15 cellular contexts compared by ENCODE assay signal in the genomic region with DNA sequence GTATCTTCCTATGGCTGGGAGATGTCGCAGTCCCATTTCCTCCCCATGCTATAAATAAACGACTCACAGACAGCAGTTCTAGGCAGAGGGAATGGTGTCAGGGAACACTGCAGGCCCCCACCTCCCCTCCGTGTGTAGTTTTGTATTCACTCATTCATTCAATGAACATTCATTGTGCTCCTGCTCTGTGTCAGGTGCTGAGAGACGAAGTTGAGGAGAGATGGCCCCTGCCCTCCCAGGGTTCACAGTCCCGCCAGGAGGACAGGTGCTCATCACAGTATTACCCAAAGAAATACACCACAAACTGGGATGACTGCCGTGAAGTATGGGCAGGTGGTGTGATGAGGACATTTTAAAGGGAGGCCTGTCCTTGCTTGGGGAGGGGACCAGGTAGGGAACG.
"Had no signal": no experiment of that assay in that cellular context is flagged by ENCODE, and none has a peak within 500 bp of the region (broad histone marks: within the 10 kb centered on the region; RNA-seq: fewer than 3 reads in every experiment).

No MANE protein-coding gene starts in this region.

- ATAC-seq: activated naive CD4-positive, alpha-beta T cell treated with anti-CD3 and anti-CD28 coated beads, Interleukin-2, amount 50 U/mL, for 72 hours; activated T-helper 17 cell treated with anti-CD3 and anti-CD28 coated beads, Interleukin-2, amount 50 U/mL, for 72 hours; body of pancreas; natural killer cell treated with Interleukin-12 subunit alpha and Interleukin-12 subunit beta and Interleukin-15 and Interleukin-18, amount 100 ng/mL, for 72 hours; stimulated activated naive CD8-positive, alpha-beta T cell treated with anti-CD3 and anti-CD28 coated beads, Interleukin-15, amount 100 ng/mL, for 72 hours had no signal

- H3K9me3 Mint-ChIP-seq: activated naive CD4-positive, alpha-beta T cell treated with anti-CD3 and anti-CD28 coated beads, Interleukin-2, amount 50 U/mL, for 72 hours; central memory CD8-positive, alpha-beta T cell; natural killer cell treated with Interleukin-12 subunit alpha and Interleukin-12 subunit beta and Interleukin-15 and Interleukin-18, amount 100 ng/mL, for 72 hours had no signal

- H3K27ac Mint-ChIP-seq: activated CD4-positive, alpha-beta memory T cell treated with anti-CD3 and anti-CD28 coated beads for 36 hours; activated T-helper 17 cell treated with anti-CD3 and anti-CD28 coated beads, Interleukin-2, amount 50 U/mL, for 72 hours; endodermal cell; stimulated activated naive CD8-positive, alpha-beta T cell treated with anti-CD3 and anti-CD28 coated beads, Interleukin-15, amount 100 ng/mL, for 72 hours had no signal

- H3K9me3 ChIP-seq: body of pancreas, testis had no signal

- H3K4me1 ChIP-seq: body of pancreas, testis had no signal

- H3K4me1 Mint-ChIP-seq: activated T-helper 17 cell treated with anti-CD3 and anti-CD28 coated beads, Interleukin-2, amount 50 U/mL, for 72 hours; central memory CD8-positive, alpha-beta T cell; endodermal cell; stimulated activated naive CD8-positive, alpha-beta T cell treated with anti-CD3 and anti-CD28 coated beads, Interleukin-15, amount 100 ng/mL, for 72 hours had no signal

- H3K27me3 ChIP-seq: body of pancreas, testis had no signal

- H3K36me3 Mint-ChIP-seq: natural killer cell treated with Interleukin-12 subunit alpha and Interleukin-12 subunit beta and Interleukin-15 and Interleukin-18, amount 100 ng/mL, for 72 hours had no signal

- H3K27ac ChIP-seq: body of pancreas, testis had no signal

- H3K4me3 ChIP-seq: body of pancreas, testis had no signal

- H3K4me3 Mint-ChIP-seq: activated CD4-positive, alpha-beta memory T cell treated with anti-CD3 and anti-CD28 coated beads for 36 hours; activated T-helper 17 cell treated with anti-CD3 and anti-CD28 coated beads, Interleukin-2, amount 50 U/mL, for 72 hours; central memory CD8-positive, alpha-beta T cell; endodermal cell; natural killer cell treated with Interleukin-12 subunit alpha and Interleukin-12 subunit beta and Interleukin-15 and Interleukin-18, amount 100 ng/mL, for 72 hours; stimulated activated naive CD8-positive, alpha-beta T cell treated with anti-CD3 and anti-CD28 coated beads, Interleukin-15, amount 100 ng/mL, for 72 hours had no signal

- DNase-seq: activated T-cell treated with anti-CD3 and anti-CD28 coated beads for 4 hours; amniotic stem cell; endodermal cell; erythroblast; left cardiac atrium; stimulated activated CD4-positive, alpha-beta T cell treated with anti-CD3 and anti-CD28 coated beads, Interleukin-15, amount 100 ng/mL, for 24 hours; stimulated activated CD4-positive, alpha-beta T cell treated with anti-CD3 and anti-CD28 coated beads, Interleukin-4, amount 100 ng/mL, for 24 hours; stimulated activated naive CD8-positive, alpha-beta T cell treated with anti-CD3 and anti-CD28 coated beads, Interleukin-15, amount 100 ng/mL, for 72 hours had no signal
